1 cellular context compared by ENCODE assay signal in genomic region chr3:187889601-187890404, GRCh38.
TF ChIP-seq lines count a peak whose summit lies in the region.

No MANE protein-coding gene starts in this region.

TF ChIP-seq in HepG2, 621 proteins besides CTCF, POLR2A, EP300 and RAD21 (continued from another document):
- TF ChIP-seq ZNF142 (CRISPR knock-in tag; IDR thresholded peaks at IDR 0.05) (0 out of 2 replicates have a peak, but pooled peaks have one; percentile 30), TRIM24 (CRISPR knock-in tag; IDR thresholded peaks at IDR 0.05) (peak; percentile 82), NCOA2 (CRISPR knock-in tag; IDR thresholded peaks at IDR 0.05) (peak; percentile 48), SAP130 (CRISPR knock-in tag; IDR thresholded peaks at IDR 0.05; ENCODE audit: low read depth) (peak; percentile 61), KLF11 (CRISPR knock-in tag; IDR thresholded peaks at IDR 0.05) (no peak), ZNF792 (CRISPR knock-in tag; IDR thresholded peaks at IDR 0.05) (no peak), FOXP4 (CRISPR knock-in tag; IDR thresholded peaks at IDR 0.05) (0 out of 2 replicates have a peak, but pooled peaks have one; percentile 47), ASH2L (IDR thresholded peaks at IDR 0.05; ENCODE audit: insufficient read length, low read depth, low read length) (peak; percentile 25), KMT2B (CRISPR knock-in tag; IDR thresholded peaks at IDR 0.05) (peak; percentile 53; the same call in 1 of the 2 replicates), DMAP1 (CRISPR knock-in tag; IDR thresholded peaks at IDR 0.05) (no peak), FOXA3 (CRISPR knock-in tag; IDR thresholded peaks at IDR 0.05) (peak; percentile 66), ATF4 (CRISPR knock-in tag; IDR thresholded peaks at IDR 0.05) (peak in 1 of 2 experiments; percentile 85; a peak in 2 of 4 replicates), SP140L (CRISPR knock-in tag; IDR thresholded peaks at IDR 0.05; ENCODE audit: borderline replicate concordance) (peak; percentile 79; the same call in 1 of the 2 replicates), POGZ (CRISPR knock-in tag; IDR thresholded peaks at IDR 0.05) (peak; percentile 79), SPEN (CRISPR knock-in tag; IDR thresholded peaks at IDR 0.05; ENCODE audit: low read depth) (peak; percentile 67), CEBPG (CRISPR knock-in tag; IDR thresholded peaks at IDR 0.05) (peak; percentile 98), ZFY (CRISPR knock-in tag; IDR thresholded peaks at IDR 0.05) (peak; percentile 57; the same call in 1 of the 2 replicates), PRDM10 (CRISPR knock-in tag; IDR thresholded peaks at IDR 0.05; ENCODE audit: low read depth) (peak; percentile 30; the same call in 1 of the 2 replicates), HMGXB4 (CRISPR knock-in tag; IDR thresholded peaks at IDR 0.05; ENCODE audit: borderline replicate concordance in 1 of 2, low read depth in 1 of 2) (no peak), HOMEZ (CRISPR knock-in tag; IDR thresholded peaks at IDR 0.05; ENCODE audit: low read depth) (peak; percentile 68; the same call in 1 of the 2 replicates), SP5 (CRISPR knock-in tag; IDR thresholded peaks at IDR 0.05; ENCODE audit: borderline replicate concordance, low read depth) (0 out of 2 replicates have a peak, but pooled peaks have one; percentile 18), MYC (CRISPR knock-in tag; IDR thresholded peaks at IDR 0.05; ENCODE audit: borderline replicate concordance) (peak; percentile 64; the same call in 1 of the 2 replicates), ETV6 (CRISPR knock-in tag; conservative IDR thresholded peaks at IDR 0.05) (no peak), NR2F1 (CRISPR knock-in tag; IDR thresholded peaks at IDR 0.05) (peak; percentile 43 to 68; a peak in 2 of 4 replicates), ARNT (IDR thresholded peaks at IDR 0.05) (no peak), RCOR2 (CRISPR knock-in tag; IDR thresholded peaks at IDR 0.05) (0 out of 2 replicates have a peak, but pooled peaks have one; percentile 45), TAF15 (IDR thresholded peaks at IDR 0.05; ENCODE audit: low read depth, low read length, poor library complexity, severe bottlenecking) (no peak), ARID5B (CRISPR knock-in tag; IDR thresholded peaks at IDR 0.05) (peak; percentile 87), MED1 (CRISPR knock-in tag; IDR thresholded peaks at IDR 0.05) (peak; percentile 74), HHEX (CRISPR knock-in tag; IDR thresholded peaks at IDR 0.05) (no peak; the same call in 1 of the 2 replicates), HOXA3 (CRISPR knock-in tag; IDR thresholded peaks at IDR 0.05) (peak; percentile 53), SRSF1 (optimal IDR thresholded peaks at IDR 0.05; ENCODE audit: low read depth, low read length) (no peak), ELF3 (CRISPR knock-in tag; IDR thresholded peaks at IDR 0.05) (0 out of 2 replicates have a peak, but pooled peaks have one; percentile 41), TOPORS (CRISPR knock-in tag; IDR thresholded peaks at IDR 0.05) (0 out of 2 replicates have a peak, but pooled peaks have one; percentile 47)
TF ChIP-seq in HepG2: peak in this region for 144.
